1 cellular context compared by ENCODE assay signal in genomic region chr19:1490311-1491113, GRCh38.
TF ChIP-seq lines count a peak whose summit lies in the region.

PCSK4 (minus strand) TSS chr19:1490350; CDS start chr19:1490346, 4 bp downstream.

TF ChIP-seq in K562, 482 proteins besides CTCF, POLR2A, EP300 and RAD21 (continued from another document and continues in another):
- no peak for TF ChIP-seq STAT6 (CRISPR knock-in tag; IDR thresholded peaks at IDR 0.05)
- TF ChIP-seq CBX8 (IDR thresholded peaks at IDR 0.05; ENCODE audit: borderline replicate concordance, extremely low read depth, low read depth, low read length, poor library complexity, severe bottlenecking): no peak
- TF ChIP-seq MXD1 (CRISPR knock-in tag; IDR thresholded peaks at IDR 0.05; ENCODE audit: borderline replicate concordance, poor library complexity, severe bottlenecking): no peak
- no peak for TF ChIP-seq KAT2B (IDR thresholded peaks at IDR 0.05; ENCODE audit: low read depth, low read length)
- no peak for TF ChIP-seq GATAD2A (IDR thresholded peaks at IDR 0.05)
- no peak for TF ChIP-seq NFIX (CRISPR knock-in tag; IDR thresholded peaks at IDR 0.05; ENCODE audit: low read depth)
- no peak for TF ChIP-seq ZNF146 (CRISPR knock-in tag; IDR thresholded peaks at IDR 0.05; ENCODE audit: unreplicated experiment)
- peak; percentile 78 for TF ChIP-seq RB1 (IDR thresholded peaks at IDR 0.05; ENCODE audit: low read depth)
- no peak for TF ChIP-seq EWSR1 (IDR thresholded peaks at IDR 0.05; ENCODE audit: borderline replicate concordance, low read depth, partially characterized antibody)
- no peak for TF ChIP-seq ZNF436 (CRISPR knock-in tag; IDR thresholded peaks at IDR 0.05)
- TF ChIP-seq YBX1 (IDR thresholded peaks at IDR 0.05): no peak
- no peak for TF ChIP-seq GATAD2B (IDR thresholded peaks at IDR 0.05; ENCODE audit: borderline replicate concordance)
- TF ChIP-seq ZNF282 (CRISPR knock-in tag; IDR thresholded peaks at IDR 0.05): no peak
- no peak for TF ChIP-seq RBM34 (IDR thresholded peaks at IDR 0.05; ENCODE audit: borderline replicate concordance, insufficient read depth, low read length)
- TF ChIP-seq HOXB6 (CRISPR knock-in tag; IDR thresholded peaks at IDR 0.05; ENCODE audit: borderline replicate concordance): no peak
- peak; percentile 75 for TF ChIP-seq CCNT2 (IDR thresholded peaks at IDR 0.05; ENCODE audit: borderline replicate concordance, extremely low read depth, insufficient read length, low read depth, low read length)
- TF ChIP-seq PHTF2 (CRISPR knock-in tag; IDR thresholded peaks at IDR 0.05): no peak
- no peak for TF ChIP-seq PURB (CRISPR knock-in tag; IDR thresholded peaks at IDR 0.05; ENCODE audit: low read depth)
- TF ChIP-seq JUND (IDR thresholded peaks at IDR 0.05; ENCODE audit: borderline replicate concordance, low read depth, low read length): no peak; the same call in 1 of the 2 replicates
- 0 out of 3 replicates have a peak, but pooled peaks have one; percentile 19 for TF ChIP-seq JUND (tag; IDR thresholded peaks at IDR 0.05; ENCODE audit: borderline replicate concordance, low read depth, low read length)
- TF ChIP-seq ZNF274 (IDR thresholded peaks at IDR 0.05; ENCODE audit: borderline replicate concordance, low read depth, low read length): no peak
- TF ChIP-seq JUNB (CRISPR knock-in tag; conservative IDR thresholded peaks at IDR 0.05): no peak
- no peak for TF ChIP-seq PATZ1 (CRISPR knock-in tag; IDR thresholded peaks at IDR 0.05; ENCODE audit: borderline replicate concordance)
- TF ChIP-seq RCOR1 (IDR thresholded peaks at IDR 0.05; ENCODE audit: borderline replicate concordance in 1 of 2, low read depth in 2 of 2, low read length in 2 of 2): no peak; a peak in 1 of 4 replicates
- TF ChIP-seq UBTF (IDR thresholded peaks at IDR 0.05; ENCODE audit: borderline replicate concordance in 1 of 2, low read depth in 2 of 2, low read length in 2 of 2): no peak
- TF ChIP-seq SMAD3 (CRISPR knock-in tag; conservative IDR thresholded peaks at IDR 0.05): no peak
- no peak for TF ChIP-seq HMGXB4 (CRISPR knock-in tag; IDR thresholded peaks at IDR 0.05)
- peak; percentile 63 for TF ChIP-seq ATF3 (IDR thresholded peaks at IDR 0.05)
- TF ChIP-seq ATF3 (CRISPR knock-in tag; conservative IDR thresholded peaks at IDR 0.05): no peak
- no peak for TF ChIP-seq RNF2 (IDR thresholded peaks at IDR 0.05)
- no peak for TF ChIP-seq ZNF277 (CRISPR knock-in tag; IDR thresholded peaks at IDR 0.05; ENCODE audit: borderline replicate concordance)
- no peak for TF ChIP-seq XRCC4 (IDR thresholded peaks at IDR 0.05; ENCODE audit: extremely low read depth, insufficient read depth, insufficient read length)
- no peak for TF ChIP-seq ZNF408 (CRISPR knock-in tag; IDR thresholded peaks at IDR 0.05; ENCODE audit: low read depth)
- TF ChIP-seq ZNF639 (CRISPR knock-in tag; conservative IDR thresholded peaks at IDR 0.05 in 1 of 2, IDR thresholded peaks at IDR 0.05 in 1 of 2): no peak
- TF ChIP-seq PRMT5 (CRISPR knock-in tag; IDR thresholded peaks at IDR 0.05): no peak
- no peak for TF ChIP-seq NR2C1 (IDR thresholded peaks at IDR 0.05)
- 0 out of 2 replicates have a peak, but pooled peaks have one; percentile 51 for TF ChIP-seq NR2C1 (tag; IDR thresholded peaks at IDR 0.05)
- no peak for TF ChIP-seq RERE (CRISPR knock-in tag; IDR thresholded peaks at IDR 0.05; ENCODE audit: borderline replicate concordance)
- TF ChIP-seq SLC30A9 (CRISPR knock-in tag; IDR thresholded peaks at IDR 0.05): no peak
- no peak for TF ChIP-seq SMAD1 (IDR thresholded peaks at IDR 0.05; ENCODE audit: low read depth, low read length, partially characterized antibody)
- TF ChIP-seq USF2 (CRISPR knock-in tag; IDR thresholded peaks at IDR 0.05): no peak
- TF ChIP-seq MTA2 (IDR thresholded peaks at IDR 0.05; ENCODE audit: low read depth): no peak
